ENCODE assay signal across 1 cellular context in the genomic region with DNA sequence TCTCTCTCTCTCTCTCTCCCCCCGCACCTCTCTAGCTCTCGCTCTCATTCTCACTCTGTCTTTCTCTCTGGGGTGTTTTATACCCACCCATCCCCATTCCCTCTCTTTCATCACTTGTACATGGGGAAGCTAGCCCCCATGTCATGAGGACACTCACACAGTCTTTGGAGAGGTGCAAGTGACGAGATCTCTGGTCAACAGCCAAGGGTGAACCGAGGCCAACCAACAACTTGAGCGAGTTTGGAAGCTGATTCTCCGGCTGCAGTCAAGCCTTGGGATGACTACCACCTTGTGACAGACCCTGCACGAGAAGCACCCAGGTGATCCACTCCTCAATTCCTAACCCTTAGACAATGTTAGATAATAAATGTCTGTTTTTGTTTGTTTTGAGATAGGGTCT.
TF ChIP-seq lines count a peak whose summit lies in the region.

No MANE protein-coding gene starts in this region.

TF ChIP-seq in GM23338, 12 proteins besides CTCF, POLR2A, EP300 and RAD21:
- TF ChIP-seq, protein P1, sequence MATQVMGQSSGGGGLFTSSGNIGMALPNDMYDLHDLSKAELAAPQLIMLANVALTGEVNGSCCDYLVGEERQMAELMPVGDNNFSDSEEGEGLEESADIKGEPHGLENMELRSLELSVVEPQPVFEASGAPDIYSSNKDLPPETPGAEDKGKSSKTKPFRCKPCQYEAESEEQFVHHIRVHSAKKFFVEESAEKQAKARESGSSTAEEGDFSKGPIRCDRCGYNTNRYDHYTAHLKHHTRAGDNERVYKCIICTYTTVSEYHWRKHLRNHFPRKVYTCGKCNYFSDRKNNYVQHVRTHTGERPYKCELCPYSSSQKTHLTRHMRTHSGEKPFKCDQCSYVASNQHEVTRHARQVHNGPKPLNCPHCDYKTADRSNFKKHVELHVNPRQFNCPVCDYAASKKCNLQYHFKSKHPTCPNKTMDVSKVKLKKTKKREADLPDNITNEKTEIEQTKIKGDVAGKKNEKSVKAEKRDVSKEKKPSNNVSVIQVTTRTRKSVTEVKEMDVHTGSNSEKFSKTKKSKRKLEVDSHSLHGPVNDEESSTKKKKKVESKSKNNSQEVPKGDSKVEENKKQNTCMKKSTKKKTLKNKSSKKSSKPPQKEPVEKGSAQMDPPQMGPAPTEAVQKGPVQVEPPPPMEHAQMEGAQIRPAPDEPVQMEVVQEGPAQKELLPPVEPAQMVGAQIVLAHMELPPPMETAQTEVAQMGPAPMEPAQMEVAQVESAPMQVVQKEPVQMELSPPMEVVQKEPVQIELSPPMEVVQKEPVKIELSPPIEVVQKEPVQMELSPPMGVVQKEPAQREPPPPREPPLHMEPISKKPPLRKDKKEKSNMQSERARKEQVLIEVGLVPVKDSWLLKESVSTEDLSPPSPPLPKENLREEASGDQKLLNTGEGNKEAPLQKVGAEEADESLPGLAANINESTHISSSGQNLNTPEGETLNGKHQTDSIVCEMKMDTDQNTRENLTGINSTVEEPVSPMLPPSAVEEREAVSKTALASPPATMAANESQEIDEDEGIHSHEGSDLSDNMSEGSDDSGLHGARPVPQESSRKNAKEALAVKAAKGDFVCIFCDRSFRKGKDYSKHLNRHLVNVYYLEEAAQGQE (IDR thresholded peaks at IDR 0.05; ENCODE audit: unreplicated experiment): no peak
- TF ChIP-seq JUNB (IDR thresholded peaks at IDR 0.05; ENCODE audit: unreplicated experiment): no peak
- no peak for TF ChIP-seq STAT1 (IDR thresholded peaks at IDR 0.05; ENCODE audit: unreplicated experiment)
- TF ChIP-seq ZNF331 (CRISPR knock-in tag; IDR thresholded peaks at IDR 0.05; ENCODE audit: low read depth): no peak
- no peak for TF ChIP-seq EZH2phosphoT487 (IDR thresholded peaks at IDR 0.05; ENCODE audit: unreplicated experiment)
- no peak for TF ChIP-seq CREB1 (CRISPR knock-in tag; IDR thresholded peaks at IDR 0.05; ENCODE audit: low read depth)
- TF ChIP-seq POLR2AphosphoS5 (IDR thresholded peaks at IDR 0.05; ENCODE audit: low read depth): no peak
- TF ChIP-seq ZNF114 (CRISPR knock-in tag; IDR thresholded peaks at IDR 0.05): no peak
- no peak for TF ChIP-seq NANOG (IDR thresholded peaks at IDR 0.05; ENCODE audit: borderline replicate concordance)
- TF ChIP-seq, protein P2, sequence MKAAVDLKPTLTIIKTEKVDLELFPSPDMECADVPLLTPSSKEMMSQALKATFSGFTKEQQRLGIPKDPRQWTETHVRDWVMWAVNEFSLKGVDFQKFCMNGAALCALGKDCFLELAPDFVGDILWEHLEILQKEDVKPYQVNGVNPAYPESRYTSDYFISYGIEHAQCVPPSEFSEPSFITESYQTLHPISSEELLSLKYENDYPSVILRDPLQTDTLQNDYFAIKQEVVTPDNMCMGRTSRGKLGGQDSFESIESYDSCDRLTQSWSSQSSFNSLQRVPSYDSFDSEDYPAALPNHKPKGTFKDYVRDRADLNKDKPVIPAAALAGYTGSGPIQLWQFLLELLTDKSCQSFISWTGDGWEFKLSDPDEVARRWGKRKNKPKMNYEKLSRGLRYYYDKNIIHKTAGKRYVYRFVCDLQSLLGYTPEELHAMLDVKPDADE (IDR thresholded peaks at IDR 0.05): no peak
- TF ChIP-seq EZH2 (IDR thresholded peaks at IDR 0.05; ENCODE audit: low read depth, unreplicated experiment): no peak
- TF ChIP-seq, protein P3, sequence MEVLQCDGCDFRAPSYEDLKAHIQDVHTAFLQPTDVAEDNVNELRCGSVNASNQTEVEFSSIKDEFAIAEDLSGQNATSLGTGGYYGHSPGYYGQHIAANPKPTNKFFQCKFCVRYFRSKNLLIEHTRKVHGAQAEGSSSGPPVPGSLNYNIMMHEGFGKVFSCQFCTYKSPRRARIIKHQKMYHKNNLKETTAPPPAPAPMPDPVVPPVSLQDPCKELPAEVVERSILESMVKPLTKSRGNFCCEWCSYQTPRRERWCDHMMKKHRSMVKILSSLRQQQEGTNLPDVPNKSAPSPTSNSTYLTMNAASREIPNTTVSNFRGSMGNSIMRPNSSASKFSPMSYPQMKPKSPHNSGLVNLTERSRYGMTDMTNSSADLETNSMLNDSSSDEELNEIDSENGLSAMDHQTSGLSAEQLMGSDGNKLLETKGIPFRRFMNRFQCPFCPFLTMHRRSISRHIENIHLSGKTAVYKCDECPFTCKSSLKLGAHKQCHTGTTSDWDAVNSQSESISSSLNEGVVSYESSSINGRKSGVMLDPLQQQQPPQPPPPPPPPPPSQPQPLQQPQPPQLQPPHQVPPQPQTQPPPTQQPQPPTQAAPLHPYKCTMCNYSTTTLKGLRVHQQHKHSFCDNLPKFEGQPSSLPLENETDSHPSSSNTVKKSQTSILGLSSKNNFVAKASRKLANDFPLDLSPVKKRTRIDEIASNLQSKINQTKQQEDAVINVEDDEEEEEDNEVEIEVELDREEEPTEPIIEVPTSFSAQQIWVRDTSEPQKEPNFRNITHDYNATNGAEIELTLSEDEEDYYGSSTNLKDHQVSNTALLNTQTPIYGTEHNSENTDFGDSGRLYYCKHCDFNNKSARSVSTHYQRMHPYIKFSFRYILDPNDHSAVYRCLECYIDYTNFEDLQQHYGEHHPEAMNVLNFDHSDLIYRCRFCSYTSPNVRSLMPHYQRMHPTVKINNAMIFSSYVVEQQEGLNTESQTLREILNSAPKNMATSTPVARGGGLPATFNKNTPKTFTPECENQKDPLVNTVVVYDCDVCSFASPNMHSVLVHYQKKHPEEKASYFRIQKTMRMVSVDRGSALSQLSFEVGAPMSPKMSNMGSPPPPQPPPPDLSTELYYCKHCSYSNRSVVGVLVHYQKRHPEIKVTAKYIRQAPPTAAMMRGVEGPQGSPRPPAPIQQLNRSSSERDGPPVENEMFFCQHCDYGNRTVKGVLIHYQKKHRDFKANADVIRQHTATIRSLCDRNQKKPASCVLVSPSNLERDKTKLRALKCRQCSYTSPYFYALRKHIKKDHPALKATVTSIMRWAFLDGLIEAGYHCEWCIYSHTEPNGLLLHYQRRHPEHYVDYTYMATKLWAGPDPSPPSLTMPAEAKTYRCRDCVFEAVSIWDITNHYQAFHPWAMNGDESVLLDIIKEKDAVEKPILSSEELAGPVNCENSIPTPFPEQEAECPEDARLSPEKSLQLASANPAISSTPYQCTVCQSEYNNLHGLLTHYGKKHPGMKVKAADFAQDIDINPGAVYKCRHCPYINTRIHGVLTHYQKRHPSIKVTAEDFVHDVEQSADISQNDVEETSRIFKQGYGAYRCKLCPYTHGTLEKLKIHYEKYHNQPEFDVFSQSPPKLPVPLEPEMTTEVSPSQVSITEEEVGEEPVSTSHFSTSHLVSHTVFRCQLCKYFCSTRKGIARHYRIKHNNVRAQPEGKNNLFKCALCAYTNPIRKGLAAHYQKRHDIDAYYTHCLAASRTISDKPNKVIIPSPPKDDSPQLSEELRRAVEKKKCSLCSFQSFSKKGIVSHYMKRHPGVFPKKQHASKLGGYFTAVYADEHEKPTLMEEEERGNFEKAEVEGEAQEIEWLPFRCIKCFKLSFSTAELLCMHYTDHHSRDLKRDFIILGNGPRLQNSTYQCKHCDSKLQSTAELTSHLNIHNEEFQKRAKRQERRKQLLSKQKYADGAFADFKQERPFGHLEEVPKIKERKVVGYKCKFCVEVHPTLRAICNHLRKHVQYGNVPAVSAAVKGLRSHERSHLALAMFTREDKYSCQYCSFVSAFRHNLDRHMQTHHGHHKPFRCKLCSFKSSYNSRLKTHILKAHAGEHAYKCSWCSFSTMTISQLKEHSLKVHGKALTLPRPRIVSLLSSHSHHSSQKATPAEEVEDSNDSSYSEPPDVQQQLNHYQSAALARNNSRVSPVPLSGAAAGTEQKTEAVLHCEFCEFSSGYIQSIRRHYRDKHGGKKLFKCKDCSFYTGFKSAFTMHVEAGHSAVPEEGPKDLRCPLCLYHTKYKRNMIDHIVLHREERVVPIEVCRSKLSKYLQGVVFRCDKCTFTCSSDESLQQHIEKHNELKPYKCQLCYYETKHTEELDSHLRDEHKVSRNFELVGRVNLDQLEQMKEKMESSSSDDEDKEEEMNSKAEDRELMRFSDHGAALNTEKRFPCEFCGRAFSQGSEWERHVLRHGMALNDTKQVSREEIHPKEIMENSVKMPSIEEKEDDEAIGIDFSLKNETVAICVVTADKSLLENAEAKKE (CRISPR knock-in tag; IDR thresholded peaks at IDR 0.05): no peak
